Comparison of ENCODE assay signal across 1 cellular context in the genomic region with DNA sequence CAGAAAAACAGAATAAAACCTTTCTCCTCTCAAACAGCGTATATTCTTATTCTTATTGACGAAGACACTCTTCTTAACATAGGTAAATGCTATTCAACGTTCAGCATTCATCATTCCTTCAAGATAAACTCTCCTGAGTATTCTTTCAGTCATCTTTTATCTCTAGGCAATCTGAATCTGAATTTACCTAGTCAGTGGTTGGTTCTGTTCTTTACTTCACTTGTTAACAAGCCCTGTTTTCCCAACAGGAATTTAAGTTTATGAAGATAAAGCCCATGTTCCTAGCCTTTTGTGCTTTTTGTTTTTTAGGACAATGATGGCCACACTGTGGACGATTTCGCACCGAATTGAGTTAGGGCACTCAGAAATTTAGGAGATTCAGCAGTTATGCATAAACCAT.
TF ChIP-seq lines count a peak whose summit lies in the region.

No MANE protein-coding gene starts in this region.

TF ChIP-seq in K562, 482 proteins besides CTCF, POLR2A, EP300 and RAD21:
- TF ChIP-seq SMAD1 (IDR thresholded peaks at IDR 0.05; ENCODE audit: low read depth, low read length, partially characterized antibody) (no peak), ZNF696 (CRISPR knock-in tag; conservative IDR thresholded peaks at IDR 0.05) (no peak), CTBP1 (IDR thresholded peaks at IDR 0.05; ENCODE audit: borderline replicate concordance) (peak; percentile 11; the same call in 1 of the 2 replicates), ZNF143 (CRISPR knock-in tag; IDR thresholded peaks at IDR 0.05) (no peak), POLR3G (IDR thresholded peaks at IDR 0.05; ENCODE audit: extremely low read depth, insufficient read length, insufficient replicate concordance) (no peak), BDP1 (IDR thresholded peaks at IDR 0.05; ENCODE audit: insufficient read depth, insufficient read length) (no peak), HDAC8 (tag; IDR thresholded peaks at IDR 0.05) (no peak), NCOA1 (IDR thresholded peaks at IDR 0.05; ENCODE audit: low read depth) (no peak), ZNF23 (CRISPR knock-in tag; IDR thresholded peaks at IDR 0.05) (no peak), RBFOX2 (IDR thresholded peaks at IDR 0.05; ENCODE audit: low read depth, low read length) (0 out of 2 replicates have a peak, but pooled peaks have one; percentile 2), SRSF1 (IDR thresholded peaks at IDR 0.05; ENCODE audit: low read depth, low read length) (no peak), PRPF4 (IDR thresholded peaks at IDR 0.05; ENCODE audit: insufficient read depth, low read depth, low read length, poor library complexity, severe bottlenecking) (no peak), MED1 (CRISPR knock-in tag; IDR thresholded peaks at IDR 0.05; ENCODE audit: borderline replicate concordance) (no peak), POLR3A (IDR thresholded peaks at IDR 0.05; ENCODE audit: borderline replicate concordance, extremely low read depth, insufficient read depth, insufficient read length) (no peak), ZNF239 (CRISPR knock-in tag; IDR thresholded peaks at IDR 0.05) (no peak), NR2C1 (IDR thresholded peaks at IDR 0.05) (no peak), NR2C1 (tag; IDR thresholded peaks at IDR 0.05) (no peak), ZNF79 (CRISPR knock-in tag; IDR thresholded peaks at IDR 0.05; ENCODE audit: low read depth) (no peak)
- TF ChIP-seq, protein P1, sequence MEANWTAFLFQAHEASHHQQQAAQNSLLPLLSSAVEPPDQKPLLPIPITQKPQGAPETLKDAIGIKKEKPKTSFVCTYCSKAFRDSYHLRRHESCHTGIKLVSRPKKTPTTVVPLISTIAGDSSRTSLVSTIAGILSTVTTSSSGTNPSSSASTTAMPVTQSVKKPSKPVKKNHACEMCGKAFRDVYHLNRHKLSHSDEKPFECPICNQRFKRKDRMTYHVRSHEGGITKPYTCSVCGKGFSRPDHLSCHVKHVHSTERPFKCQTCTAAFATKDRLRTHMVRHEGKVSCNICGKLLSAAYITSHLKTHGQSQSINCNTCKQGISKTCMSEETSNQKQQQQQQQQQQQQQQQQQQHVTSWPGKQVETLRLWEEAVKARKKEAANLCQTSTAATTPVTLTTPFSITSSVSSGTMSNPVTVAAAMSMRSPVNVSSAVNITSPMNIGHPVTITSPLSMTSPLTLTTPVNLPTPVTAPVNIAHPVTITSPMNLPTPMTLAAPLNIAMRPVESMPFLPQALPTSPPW (CRISPR knock-in tag; IDR thresholded peaks at IDR 0.05) = no peak
- TF ChIP-seq, protein P2, sequence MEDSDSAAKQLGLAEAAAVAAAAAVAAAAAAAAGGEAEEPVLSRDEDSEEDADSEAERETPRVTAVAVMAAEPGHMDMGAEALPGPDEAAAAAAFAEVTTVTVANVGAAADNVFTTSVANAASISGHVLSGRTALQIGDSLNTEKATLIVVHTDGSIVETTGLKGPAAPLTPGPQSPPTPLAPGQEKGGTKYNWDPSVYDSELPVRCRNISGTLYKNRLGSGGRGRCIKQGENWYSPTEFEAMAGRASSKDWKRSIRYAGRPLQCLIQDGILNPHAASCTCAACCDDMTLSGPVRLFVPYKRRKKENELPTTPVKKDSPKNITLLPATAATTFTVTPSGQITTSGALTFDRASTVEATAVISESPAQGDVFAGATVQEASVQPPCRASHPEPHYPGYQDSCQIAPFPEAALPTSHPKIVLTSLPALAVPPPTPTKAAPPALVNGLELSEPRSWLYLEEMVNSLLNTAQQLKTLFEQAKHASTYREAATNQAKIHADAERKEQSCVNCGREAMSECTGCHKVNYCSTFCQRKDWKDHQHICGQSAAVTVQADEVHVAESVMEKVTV (CRISPR knock-in tag; IDR thresholded peaks at IDR 0.05) = no peak
- TF ChIP-seq, protein P3, sequence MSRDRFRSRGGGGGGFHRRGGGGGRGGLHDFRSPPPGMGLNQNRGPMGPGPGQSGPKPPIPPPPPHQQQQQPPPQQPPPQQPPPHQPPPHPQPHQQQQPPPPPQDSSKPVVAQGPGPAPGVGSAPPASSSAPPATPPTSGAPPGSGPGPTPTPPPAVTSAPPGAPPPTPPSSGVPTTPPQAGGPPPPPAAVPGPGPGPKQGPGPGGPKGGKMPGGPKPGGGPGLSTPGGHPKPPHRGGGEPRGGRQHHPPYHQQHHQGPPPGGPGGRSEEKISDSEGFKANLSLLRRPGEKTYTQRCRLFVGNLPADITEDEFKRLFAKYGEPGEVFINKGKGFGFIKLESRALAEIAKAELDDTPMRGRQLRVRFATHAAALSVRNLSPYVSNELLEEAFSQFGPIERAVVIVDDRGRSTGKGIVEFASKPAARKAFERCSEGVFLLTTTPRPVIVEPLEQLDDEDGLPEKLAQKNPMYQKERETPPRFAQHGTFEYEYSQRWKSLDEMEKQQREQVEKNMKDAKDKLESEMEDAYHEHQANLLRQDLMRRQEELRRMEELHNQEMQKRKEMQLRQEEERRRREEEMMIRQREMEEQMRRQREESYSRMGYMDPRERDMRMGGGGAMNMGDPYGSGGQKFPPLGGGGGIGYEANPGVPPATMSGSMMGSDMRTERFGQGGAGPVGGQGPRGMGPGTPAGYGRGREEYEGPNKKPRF (IDR thresholded peaks at IDR 0.05; ENCODE audit: low read depth, low read length) = no peak
- TF ChIP-seq, protein P4, sequence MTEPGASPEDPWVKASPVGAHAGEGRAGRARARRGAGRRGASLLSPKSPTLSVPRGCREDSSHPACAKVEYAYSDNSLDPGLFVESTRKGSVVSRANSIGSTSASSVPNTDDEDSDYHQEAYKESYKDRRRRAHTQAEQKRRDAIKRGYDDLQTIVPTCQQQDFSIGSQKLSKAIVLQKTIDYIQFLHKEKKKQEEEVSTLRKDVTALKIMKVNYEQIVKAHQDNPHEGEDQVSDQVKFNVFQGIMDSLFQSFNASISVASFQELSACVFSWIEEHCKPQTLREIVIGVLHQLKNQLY (CRISPR knock-in tag; conservative IDR thresholded peaks at IDR 0.05) = no peak
- TF ChIP-seq, protein P5, sequence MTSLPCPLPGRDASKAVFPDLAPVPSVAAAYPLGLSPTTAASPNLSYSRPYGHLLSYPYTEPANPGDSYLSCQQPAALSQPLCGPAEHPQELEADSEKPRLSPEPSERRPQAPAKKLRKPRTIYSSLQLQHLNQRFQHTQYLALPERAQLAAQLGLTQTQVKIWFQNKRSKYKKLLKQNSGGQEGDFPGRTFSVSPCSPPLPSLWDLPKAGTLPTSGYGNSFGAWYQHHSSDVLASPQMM (CRISPR knock-in tag; IDR thresholded peaks at IDR 0.05) = no peak
- TF ChIP-seq, protein P6, sequence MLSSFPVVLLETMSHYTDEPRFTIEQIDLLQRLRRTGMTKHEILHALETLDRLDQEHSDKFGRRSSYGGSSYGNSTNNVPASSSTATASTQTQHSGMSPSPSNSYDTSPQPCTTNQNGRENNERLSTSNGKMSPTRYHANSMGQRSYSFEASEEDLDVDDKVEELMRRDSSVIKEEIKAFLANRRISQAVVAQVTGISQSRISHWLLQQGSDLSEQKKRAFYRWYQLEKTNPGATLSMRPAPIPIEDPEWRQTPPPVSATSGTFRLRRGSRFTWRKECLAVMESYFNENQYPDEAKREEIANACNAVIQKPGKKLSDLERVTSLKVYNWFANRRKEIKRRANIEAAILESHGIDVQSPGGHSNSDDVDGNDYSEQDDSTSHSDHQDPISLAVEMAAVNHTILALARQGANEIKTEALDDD (IDR thresholded peaks at IDR 0.05) = peak; percentile 51; the same call in 1 of the 2 replicates
- TF ChIP-seq, protein P7, sequence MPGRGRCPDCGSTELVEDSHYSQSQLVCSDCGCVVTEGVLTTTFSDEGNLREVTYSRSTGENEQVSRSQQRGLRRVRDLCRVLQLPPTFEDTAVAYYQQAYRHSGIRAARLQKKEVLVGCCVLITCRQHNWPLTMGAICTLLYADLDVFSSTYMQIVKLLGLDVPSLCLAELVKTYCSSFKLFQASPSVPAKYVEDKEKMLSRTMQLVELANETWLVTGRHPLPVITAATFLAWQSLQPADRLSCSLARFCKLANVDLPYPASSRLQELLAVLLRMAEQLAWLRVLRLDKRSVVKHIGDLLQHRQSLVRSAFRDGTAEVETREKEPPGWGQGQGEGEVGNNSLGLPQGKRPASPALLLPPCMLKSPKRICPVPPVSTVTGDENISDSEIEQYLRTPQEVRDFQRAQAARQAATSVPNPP (IDR thresholded peaks at IDR 0.05; ENCODE audit: borderline replicate concordance, insufficient read depth, insufficient read length) = no peak
